ENCODE assay signal across 1 cellular context in the genomic region with DNA sequence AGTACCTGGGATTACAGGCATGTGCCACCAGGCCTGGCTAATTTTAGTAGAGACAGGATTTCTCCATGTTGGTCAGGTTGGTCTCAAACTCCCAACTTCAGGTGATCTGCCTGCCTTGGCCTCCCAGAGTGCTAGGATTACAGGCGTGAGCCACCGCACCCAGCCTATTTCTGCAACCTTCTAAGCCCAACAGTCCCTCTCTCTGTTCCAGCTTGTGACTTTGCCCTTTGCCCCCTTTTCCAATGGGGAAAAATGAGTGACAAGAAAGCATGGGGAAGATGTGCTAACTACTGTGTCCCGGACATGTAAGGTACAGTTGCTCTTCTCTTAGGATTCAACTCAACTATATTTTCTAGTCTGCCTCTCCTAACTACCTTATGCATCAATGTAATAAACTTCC.
TF ChIP-seq lines count a peak whose summit lies in the region.
"Not testable (repeated sequence)": the region's sequence is repeated elsewhere in the genome, so short reads cannot be mapped to it uniquely, and the experiment has no call there.

No MANE protein-coding gene starts in this region.

TF ChIP-seq in HepG2, 621 proteins besides CTCF, POLR2A, EP300 and RAD21 (continued from another document):
- TF ChIP-seq HNF4G (IDR thresholded peaks at IDR 0.05; ENCODE audit: borderline replicate concordance, low read depth, low read length) (peak; percentile 54; the same call in 1 of the 2 replicates), ARID5B (CRISPR knock-in tag; IDR thresholded peaks at IDR 0.05) (0 out of 2 replicates have a peak, but pooled peaks have one; percentile 31), IKZF4 (CRISPR knock-in tag; IDR thresholded peaks at IDR 0.05; ENCODE audit: borderline replicate concordance, low read depth, not compliant biosample characterization) (peak; percentile 37)
- not testable (repeated sequence) for TF ChIP-seq HNF4G (CRISPR knock-in tag; IDR thresholded peaks at IDR 0.05; ENCODE audit: borderline replicate concordance, low read depth)
TF ChIP-seq in HepG2: peak in this region for 42; not testable (repeated sequence) for 579.
